In the genomic region with DNA sequence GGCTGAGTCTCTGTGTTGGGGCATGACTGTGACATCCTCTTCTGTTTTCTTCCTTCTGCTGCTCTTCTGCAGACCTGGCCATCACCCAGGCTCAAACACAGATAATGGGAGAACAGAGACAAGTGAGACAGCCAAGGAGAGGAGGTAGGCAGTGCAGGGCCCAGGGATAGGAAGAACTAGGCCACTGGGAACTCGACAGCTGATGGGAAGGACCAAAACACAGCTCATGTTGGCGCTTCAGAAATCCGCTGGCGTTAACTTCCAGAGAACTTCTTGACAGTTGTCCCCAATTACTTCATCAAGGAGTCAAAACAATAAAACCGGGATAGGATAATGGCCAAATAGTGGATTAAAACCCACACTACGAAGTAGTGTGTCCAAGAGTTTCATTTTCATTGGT, we compare ENCODE assay signal across 13 cellular contexts.
"Had no signal": no experiment of that assay in that cellular context is flagged by ENCODE, and none has a peak within 500 bp of the region (broad histone marks: within the 10 kb centered on the region; RNA-seq: fewer than 3 reads in every experiment).

No MANE protein-coding gene starts in this region.

- ATAC-seq: left ventricle myocardium superior; natural killer cell; stimulated activated naive B cell treated with anti-CD40 and anti-IgM and Interleukin-4, amounts not matched to agents 10 μg/mL and 1 μg/mL and 100 μg/mL, for 72 hours; T-cell had no signal

- H3K27me3 ChIP-seq: upper lobe of left lung had no signal

- H3K4me3 ChIP-seq: upper lobe of left lung had no signal

- DNase-seq: activated CD4-positive, alpha-beta T cell treated with anti-CD3 and anti-CD28 coated beads, Interleukin-2, amount 50 U/mL, for 4 hours; activated CD4-positive, CD25-positive, alpha-beta regulatory T cell treated with anti-CD3 and anti-CD28 coated beads, Interleukin-2, amount 50 U/mL, for 72 hours; activated naive CD4-positive, alpha-beta T cell treated with anti-CD3 and anti-CD28 coated beads for 36 hours; activated T-cell treated with anti-CD3 and anti-CD28 coated beads, Interleukin-2, amount 50 U/mL, for 1 hour; hypothalamus; left ventricle myocardium superior; natural killer cell; SK-N-SH; stimulated activated CD4-positive, alpha-beta T cell treated with anti-CD3 and anti-CD28 coated beads, Interleukin-12 subunit alpha, Interleukin-12 subunit beta, amount 100 ng/mL, for 4 hours; stimulated activated naive B cell treated with anti-CD40 and anti-IgM and Interleukin-4, amounts not matched to agents 10 μg/mL and 1 μg/mL and 100 μg/mL, for 72 hours; T-cell; T-helper 9 cell; upper lobe of left lung had no signal

- H3K4me2 ChIP-seq: SK-N-SH had no signal

- H3K36me3 ChIP-seq: upper lobe of left lung had no signal

- H3K9me3 ChIP-seq: SK-N-SH, upper lobe of left lung had no signal

- H3K9ac ChIP-seq: SK-N-SH had no signal
